Comparison of ENCODE assay signal across 8 cellular contexts in genomic region chr21:25039461-25040380, GRCh38.
DNase-seq lines count a peak whose midpoint lies in the region; ATAC-seq and TF ChIP-seq lines count a peak whose summit lies in the region.

No MANE protein-coding gene starts in this region.

- peaks cover 0 to 4% (median 0%) of the 10 kb centered on the region in 7 donors for H3K9me3 Mint-ChIP-seq in naive B cell
- no peaks in the 10 kb centered on the region for H3K9me3 Mint-ChIP-seq in activated CD8-positive, alpha-beta T cell treated with anti-CD3 and anti-CD28 coated beads for 36 hours

- no peak overlapping the region for H3K4me3 ChIP-seq in LNCaP clone FGC (ENCODE audit: low read depth, low read length)

- H3K4me1 Mint-ChIP-seq in naive B cell = peaks cover 26 to 34% (median 34%) of the 10 kb centered on the region in 3 donors
- no peaks in the 10 kb centered on the region for H3K4me1 Mint-ChIP-seq in activated CD8-positive, alpha-beta T cell treated with anti-CD3 and anti-CD28 coated beads for 36 hours (ENCODE audit: low read depth)

- peak overlapping the region; percentile 16 to 83 (median 58) for H3K27ac Mint-ChIP-seq in naive B cell
- H3K27ac Mint-ChIP-seq in activated CD8-positive, alpha-beta T cell treated with anti-CD3 and anti-CD28 coated beads for 36 hours = no peak overlapping the region

- POLR2A ChIA-PET in activated CD8-positive, alpha-beta T cell treated with anti-CD3 and anti-CD28 coated beads for 36 hours (lab: Charles Lee) = no interaction called here

- peak; percentile 22 for DNase-seq in LNCaP clone FGC (ENCODE audit: low read depth)
- peak; percentile 61 for DNase-seq in SK-N-DZ (ENCODE audit: low spot score)
- peak; percentile 54 for DNase-seq in naive B cell
- no peak for DNase-seq in activated CD8-positive, alpha-beta T cell treated with anti-CD3 and anti-CD28 coated beads for 36 hours
- no peak for DNase-seq in activated CD4-positive, alpha-beta T cell treated with anti-CD3 and anti-CD28 coated beads for 1 hour

- H3K4me3 Mint-ChIP-seq in naive B cell = peak overlapping the region; percentile 26 to 88 (median 79)
- no peak overlapping the region for H3K4me3 Mint-ChIP-seq in activated CD8-positive, alpha-beta T cell treated with anti-CD3 and anti-CD28 coated beads for 36 hours

- ATAC-seq in GM18505 (IDR thresholded peaks at IDR 0.05; ENCODE audit: unreplicated experiment) (peak; percentile 82), HG02571 (IDR thresholded peaks at IDR 0.05; ENCODE audit: unreplicated experiment) (peak; percentile 71), naive B cell (ENCODE audit: low read depth in 2 of 2) (peak; percentile 67 to 83)
- ATAC-seq in activated CD4-positive, CD25-positive, alpha-beta regulatory T cell treated with anti-CD3 and anti-CD28 coated beads, Interleukin-2, amount 50 U/mL, for 24 hours = no peak
- no peak for ATAC-seq in activated CD8-positive, alpha-beta T cell treated with anti-CD3 and anti-CD28 coated beads for 36 hours

- TF ChIP-seq POLR2A in GM18505 (IDR thresholded peaks at IDR 0.05; ENCODE audit: borderline replicate concordance, extremely low read depth, insufficient read depth, insufficient read length) = no peak

- H3K36me3 Mint-ChIP-seq in naive B cell = no peaks in the 10 kb centered on the region
- no peaks in the 10 kb centered on the region for H3K36me3 Mint-ChIP-seq in activated CD8-positive, alpha-beta T cell treated with anti-CD3 and anti-CD28 coated beads for 36 hours (ENCODE audit: low read depth)

- intact Hi-C loops in activated CD8-positive, alpha-beta T cell treated with anti-CD3 and anti-CD28 coated beads for 36 hours (cut with micrococcal nuclease) = no loop called here

- CTCF ChIA-PET in activated CD8-positive, alpha-beta T cell treated with anti-CD3 and anti-CD28 coated beads for 36 hours (lab: Charles Lee) = interaction anchor here (0.7 kb wide), 1 partner anchor 656 kb away, joined by 3 read pairs; no protein-coding TSS in a partner anchor

- no peaks in the 10 kb centered on the region for H3K27me3 Mint-ChIP-seq in naive B cell
- H3K27me3 Mint-ChIP-seq in activated CD8-positive, alpha-beta T cell treated with anti-CD3 and anti-CD28 coated beads for 36 hours = no peaks in the 10 kb centered on the region

- TF ChIP-seq CTCF in LNCaP clone FGC (IDR thresholded peaks at IDR 0.05; ENCODE audit: control insufficient read depth, extremely low read depth, insufficient read depth) = peak; percentile 67
- no peak for TF ChIP-seq CTCF in activated CD8-positive, alpha-beta T cell treated with anti-CD3 and anti-CD28 coated beads for 36 hours (IDR thresholded peaks at IDR 0.05)

Comparison
In these comparisons a context has a peak if more than half of its experiments do, and no peak if none do; other contexts are left out.
1. ATAC-seq: peak in GM18505 (single experiment), HG02571 (single experiment) and naive B cell (2 of 2); none in activated CD4-positive, CD25-positive, alpha-beta regulatory T cell treated with anti-CD3 and anti-CD28 coated beads, Interleukin-2, amount 50 U/mL, for 24 hours (0 of 2) and activated CD8-positive, alpha-beta T cell treated with anti-CD3 and anti-CD28 coated beads for 36 hours (single experiment).
2. DNase-seq: peak in LNCaP clone FGC (single experiment), SK-N-DZ (single experiment) and naive B cell (single experiment); none in activated CD8-positive, alpha-beta T cell treated with anti-CD3 and anti-CD28 coated beads for 36 hours (single experiment) and activated CD4-positive, alpha-beta T cell treated with anti-CD3 and anti-CD28 coated beads for 1 hour (single experiment).